ENCODE assay signal across 9 cellular contexts in genomic region chr2:135586148-135586547, GRCh38. TPM values are rescaled to one million over a fixed set of nuclear protein-coding genes. Genes with fewer than 3 reads are reported as not detected.
DNase-seq lines count a peak whose midpoint lies in the region; ATAC-seq and TF ChIP-seq lines count a peak whose summit lies in the region.
"Had no signal": no experiment of that assay in that cellular context is flagged by ENCODE, and none has a peak within 500 bp of the region (broad histone marks: within the 10 kb centered on the region; RNA-seq: fewer than 3 reads in every experiment).

No MANE protein-coding gene starts in this region.

- H3F3A ChIP-seq in GM23338 (replicated peaks; ENCODE audit: low read depth) = no peaks in the 10 kb centered on the region

- H3K4me3 Mint-ChIP-seq in GM23338 (no peak overlapping the region), memory B cell (no peak overlapping the region)

- H3K36me3 ChIP-seq in GM23338 (ENCODE audit: insufficient read depth) = no peaks in the 10 kb centered on the region

- DNase-seq in GM23338 (ENCODE audit: low spot score) = peak; percentile 35
- peak; percentile 21 for DNase-seq in Jurkat, Clone E6-1 (ENCODE audit: low read depth, low spot score)
- DNase-seq in memory B cell (ENCODE audit: low spot score in 2 of 2) = no peak
- no peak for DNase-seq in NOMO-1 treated with dmso at 0.1 percent for 144 hours (lab: John Stamatoyannopoulos, UW; ENCODE audit: unreplicated experiment)
- no peak for DNase-seq in ecto neural progenitor cell (ENCODE audit: low spot score)
- DNase-seq: glutamatergic neuron had no signal

- H3K27ac ChIP-seq in GM23338 (ENCODE audit: low read depth) = no peak overlapping the region

- H3K36me3 Mint-ChIP-seq in GM23338 (ENCODE audit: low read depth) (peaks cover 12% of the 10 kb centered on the region; the same call in 2 of the 3 replicates), memory B cell (peaks cover 5% of the 10 kb centered on the region)

- H3K9me2 ChIP-seq in GM23338 (ENCODE audit: insufficient read depth) = no peaks in the 10 kb centered on the region

- peak; percentile 78 for ATAC-seq in GM18868 (IDR thresholded peaks at IDR 0.05; ENCODE audit: unreplicated experiment)
- peak; percentile 77 for ATAC-seq in GM23338
- ATAC-seq in memory B cell (ENCODE audit: low read depth) = no peak
- no peak for ATAC-seq in HG03097 (IDR thresholded peaks at IDR 0.05; ENCODE audit: low FRiP score, unreplicated experiment)
- ATAC-seq in esophagus mucosa = no peak

- no peaks in the 10 kb centered on the region for H3K27me3 ChIP-seq in GM23338 (ENCODE audit: insufficient read depth)

- H4K20me1 ChIP-seq in GM23338 (replicated peaks; ENCODE audit: insufficient read depth) = peaks cover 2% of the 10 kb centered on the region; the same call in 1 of the 2 replicates

- no peaks in the 10 kb centered on the region for H3K9me3 Mint-ChIP-seq in GM23338
- no peaks in the 10 kb centered on the region for H3K9me3 Mint-ChIP-seq in memory B cell

- H3K4me1 Mint-ChIP-seq in GM23338 (peaks cover 29% of the 10 kb centered on the region), memory B cell (peaks cover 10% of the 10 kb centered on the region)

- peak overlapping the region; percentile 21 for H3K4me2 ChIP-seq in GM23338

- H2AFZ ChIP-seq in GM23338 = no peak overlapping the region

- H3K79me2 ChIP-seq in GM23338 (replicated peaks; ENCODE audit: insufficient read depth) = peaks cover 63% of the 10 kb centered on the region

- TF ChIP-seq CTCF in GM23338 (conservative IDR thresholded peaks at IDR 0.05; ENCODE audit: low read depth in 2 of 2) = no peak

- H3K4me1 ChIP-seq in GM23338 (ENCODE audit: insufficient read depth) = peaks cover 44% of the 10 kb centered on the region

- H3K27ac Mint-ChIP-seq in GM23338 = peak overlapping the region; percentile 61; the same call in 1 of the 2 replicates
- peak overlapping the region; percentile 7 for H3K27ac Mint-ChIP-seq in memory B cell

- no peaks in the 10 kb centered on the region for H3K27me3 Mint-ChIP-seq in GM23338 (ENCODE audit: insufficient read depth, low read depth, poor library complexity)
- no peaks in the 10 kb centered on the region for H3K27me3 Mint-ChIP-seq in memory B cell

- no peak overlapping the region for H3K4me3 ChIP-seq in GM23338
- no peak overlapping the region for H3K4me3 ChIP-seq in Jurkat, Clone E6-1 (ENCODE audit: low read length)

TF ChIP-seq in GM23338, 12 proteins besides CTCF, POLR2A, EP300 and RAD21:
- TF ChIP-seq EZH2 (IDR thresholded peaks at IDR 0.05; ENCODE audit: low read depth, unreplicated experiment) = no peak
- no peak for TF ChIP-seq STAT1 (IDR thresholded peaks at IDR 0.05; ENCODE audit: unreplicated experiment)

RNA-seq across cellular contexts. Expression of gene R3HDM1, which starts 54.9 kb away (rescaled TPM):
- total RNA-seq in GM23338 (2014; rRNA removed; shearing (Covaris generic)) = 63.1 and 65.2 TPM in 2 replicates
- 87.6 and 88.8 TPM in 2 replicates for polyA plus RNA-seq in GM23338 (2016; fragmentation: Nextera tagmentation; extraction: Ambion mirVana)
- 54.4 TPM for polyA plus RNA-seq in Jurkat, Clone E6-1 (2012; ENCODE audit: insufficient read depth, insufficient read length)
- total RNA-seq in esophagus mucosa = 26.0 TPM

RNA-seq across cellular contexts. Expression of gene ZRANB3, which starts 55.1 kb away (rescaled TPM):
- 15.2 and 16.8 TPM in 2 replicates for total RNA-seq in GM23338 (2014; rRNA removed; shearing (Covaris generic))
- polyA plus RNA-seq in GM23338 (2016; fragmentation: Nextera tagmentation; extraction: Ambion mirVana) = 10.5 and 11.2 TPM in 2 replicates
- 8.8 TPM for polyA plus RNA-seq in Jurkat, Clone E6-1 (2012; ENCODE audit: insufficient read depth, insufficient read length)
- total RNA-seq in esophagus mucosa = 4.5 TPM

Comparison
In these comparisons a context has a peak if more than half of its experiments do, and no peak if none do; other contexts are left out.
1. ATAC-seq: peak in GM18868 (single experiment) and GM23338 (single experiment); none in memory B cell (single experiment), HG03097 (single experiment) and esophagus mucosa (single experiment).
2. DNase-seq: peak in GM23338 (single experiment) and Jurkat, Clone E6-1 (single experiment); none in memory B cell (0 of 2), NOMO-1 treated with dmso at 0.1 percent for 144 hours (single experiment) and ecto neural progenitor cell (single experiment).